15 cellular contexts compared by ENCODE assay signal in genomic region chr2:164044637-164045036, GRCh38.
DNase-seq lines count a peak whose midpoint lies in the region; ATAC-seq, FAIRE-seq and TF ChIP-seq lines count a peak whose summit lies in the region.
"Had no signal": no experiment of that assay in that cellular context is flagged by ENCODE, and none has a peak within 500 bp of the region (broad histone marks: within the 10 kb centered on the region; RNA-seq: fewer than 3 reads in every experiment).

No MANE protein-coding gene starts in this region.

- DNase-seq in Right ventricle myocardium inferior (ENCODE audit: missing footprints) (no peak), right atrium auricular region (ENCODE audit: low spot score) (no peak), coronary artery (ENCODE audit: low spot score) (peak; percentile 76), left cardiac atrium (peak; percentile 53), frontal cortex (ENCODE audit: low spot score in 2 of 2) (no peak), putamen (ENCODE audit: low spot score) (no peak)
- no peak for DNase-seq in activated CD8-positive, alpha-beta T cell treated with anti-CD3 and anti-CD28 coated beads, Interleukin-2, amount 10 ng/mL, durations not matched to agents 7 days and 5 days
- DNase-seq: 8988T, NCI-H1436 treated with DMSO at 0.1 percent for 48 hours, NCI-H2081 treated with DMSO at 0.1 percent for 48 hours, NCI-H345 had no signal

- no peaks in the 10 kb centered on the region for H3K4me1 Mint-ChIP-seq in activated CD8-positive, alpha-beta T cell treated with anti-CD3 and anti-CD28 coated beads, Interleukin-2, amount 10 ng/mL, durations not matched to agents 7 days and 5 days (ENCODE audit: low read depth)
- H3K4me1 Mint-ChIP-seq: IgD-negative memory B cell had no signal

- no peaks in the 10 kb centered on the region for H3K36me3 Mint-ChIP-seq in activated CD8-positive, alpha-beta T cell treated with anti-CD3 and anti-CD28 coated beads, Interleukin-2, amount 10 ng/mL, durations not matched to agents 7 days and 5 days (ENCODE audit: low read depth)
- H3K36me3 Mint-ChIP-seq: IgD-negative memory B cell had no signal

- CTCF ChIA-PET in activated CD8-positive, alpha-beta T cell treated with anti-CD3 and anti-CD28 coated beads, Interleukin-2, amount 10 ng/mL, durations not matched to agents 7 days and 5 days (lab: Charles Lee) = no interaction called here

- no peaks in the 10 kb centered on the region for H3K36me3 ChIP-seq in right atrium auricular region

- no peaks in the 10 kb centered on the region for H3K9me3 Mint-ChIP-seq in activated CD8-positive, alpha-beta T cell treated with anti-CD3 and anti-CD28 coated beads, Interleukin-2, amount 10 ng/mL, durations not matched to agents 7 days and 5 days (ENCODE audit: insufficient read depth)

- H3K27me3 ChIP-seq in right atrium auricular region = no peaks in the 10 kb centered on the region

- no peak overlapping the region for H3K4me3 Mint-ChIP-seq in activated CD8-positive, alpha-beta T cell treated with anti-CD3 and anti-CD28 coated beads, Interleukin-2, amount 10 ng/mL, durations not matched to agents 7 days and 5 days
- H3K4me3 Mint-ChIP-seq: IgD-negative memory B cell had no signal

- no peak for FAIRE-seq in frontal cortex (lab: Jason Lieb, UNC)

- peaks cover 0 to 6% of the 10 kb centered on the region in 2 donors for H3K4me1 ChIP-seq in right atrium auricular region

- H3K27ac ChIP-seq in right atrium auricular region (no peak overlapping the region), coronary artery (no peak overlapping the region)

- POLR2A ChIA-PET in activated CD8-positive, alpha-beta T cell treated with anti-CD3 and anti-CD28 coated beads, Interleukin-2, amount 10 ng/mL, durations not matched to agents 7 days and 5 days (lab: Charles Lee) = no interaction called here

- intact Hi-C loops in Right ventricle myocardium inferior (cut with DNase I) = loop anchor here (5.0 kb wide), 1 partner anchor 572 kb away; no protein-coding TSS in a partner anchor
- intact Hi-C loops in left cardiac atrium (cut with DNase I) = loop anchor here in 1 of 2 donors (10.0 kb wide), 1 partner anchor 310 kb away; the partner anchor contains the start of gene FIGN

- no peak overlapping the region for H3K4me3 ChIP-seq in right atrium auricular region
- H3K4me3 ChIP-seq in coronary artery = no peak overlapping the region

- H3K27ac Mint-ChIP-seq in activated CD8-positive, alpha-beta T cell treated with anti-CD3 and anti-CD28 coated beads, Interleukin-2, amount 10 ng/mL, durations not matched to agents 7 days and 5 days = no peak overlapping the region
- H3K27ac Mint-ChIP-seq: IgD-negative memory B cell had no signal

- TF ChIP-seq CTCF in right atrium auricular region (IDR thresholded peaks at IDR 0.05) = no peak
- TF ChIP-seq CTCF in coronary artery (IDR thresholded peaks at IDR 0.05) = no peak

- peak; percentile 93 for ATAC-seq in Right ventricle myocardium inferior
- peak; percentile 96 to 97 for ATAC-seq in left cardiac atrium
- no peak for ATAC-seq in activated CD8-positive, alpha-beta T cell treated with anti-CD3 and anti-CD28 coated beads, Interleukin-2, amount 10 ng/mL, durations not matched to agents 7 days and 5 days
- no peak for ATAC-seq in GM19452 (IDR thresholded peaks at IDR 0.05; ENCODE audit: unreplicated experiment)
- ATAC-seq: HCT116, SK-N-SH treated with all-trans-retinoic acid at 6 μM for 48 hours had no signal

- no peaks in the 10 kb centered on the region for H3K27me3 Mint-ChIP-seq in activated CD8-positive, alpha-beta T cell treated with anti-CD3 and anti-CD28 coated beads, Interleukin-2, amount 10 ng/mL, durations not matched to agents 7 days and 5 days (ENCODE audit: low read depth)
- H3K27me3 Mint-ChIP-seq: IgD-negative memory B cell had no signal

- peaks cover 0 to 4% of the 10 kb centered on the region in 2 donors for H3K9me3 ChIP-seq in right atrium auricular region

Comparison
In these comparisons a context has a peak if more than half of its experiments do, and no peak if none do; other contexts are left out.
1. DNase-seq: peak in coronary artery (single experiment) and left cardiac atrium (single experiment); none in Right ventricle myocardium inferior (single experiment), right atrium auricular region (single experiment), activated CD8-positive, alpha-beta T cell treated with anti-CD3 and anti-CD28 coated beads, Interleukin-2, amount 10 ng/mL, durations not matched to agents 7 days and 5 days (single experiment), frontal cortex (0 of 2) and putamen (single experiment).
2. ATAC-seq: peak in Right ventricle myocardium inferior (single experiment) and left cardiac atrium (2 of 2); none in activated CD8-positive, alpha-beta T cell treated with anti-CD3 and anti-CD28 coated beads, Interleukin-2, amount 10 ng/mL, durations not matched to agents 7 days and 5 days (single experiment) and GM19452 (single experiment).